Comparison of ENCODE assay signal across 14 cellular contexts in genomic region chr17:1730004-1730344, GRCh38. TPM values are rescaled to one million over a fixed set of nuclear protein-coding genes. Genes with fewer than 3 reads are reported as not detected.
DNase-seq lines count a peak whose midpoint lies in the region; ATAC-seq and TF ChIP-seq lines count a peak whose summit lies in the region.
"Had no signal": no experiment of that assay in that cellular context is flagged by ENCODE, and none has a peak within 500 bp of the region (broad histone marks: within the 10 kb centered on the region; RNA-seq: fewer than 3 reads in every experiment).

No MANE protein-coding gene starts in this region.

- POLR2A ChIA-PET in OCI-LY7 (lab: Charles Lee), result no interaction called here

- CTCF ChIA-PET in OCI-LY7 (lab: Charles Lee; ENCODE audit: unreplicated experiment), result no interaction called here

- no peaks in the 10 kb centered on the region for H3K27me3 Mint-ChIP-seq in activated naive CD4-positive, alpha-beta T cell treated with anti-CD3 and anti-CD28 coated beads, Interleukin-2, amount 50 U/mL, for 24 hours

- ATAC-seq in psoas muscle, result peak; percentile 26 to 54 (median 38)
- ATAC-seq in aorta (ENCODE audit: low FRiP score), result peak; percentile 21
- ATAC-seq in GM18861 (IDR thresholded peaks at IDR 0.05; ENCODE audit: unreplicated experiment), result no peak

- no peak overlapping the region for H3K4me2 ChIP-seq in OCI-LY7 (ENCODE audit: low read length)

- peak overlapping the region; percentile 94 for H3K27ac ChIP-seq in psoas muscle
- no peak overlapping the region for H3K27ac ChIP-seq in aorta (ENCODE audit: low read depth in 1 of 2, low read length in 2 of 2)
- no peak overlapping the region for H3K27ac ChIP-seq in OCI-LY7 (ENCODE audit: low read depth, low read length, poor library complexity, severe bottlenecking)
- H3K27ac ChIP-seq: thoracic aorta had no signal

- no peak overlapping the region for H2AFZ ChIP-seq in OCI-LY7 (ENCODE audit: low read length)

- no peaks in the 10 kb centered on the region for H3K9me2 ChIP-seq in OCI-LY7 (ENCODE audit: insufficient read depth, low read length)

- intact Hi-C loops in psoas muscle (cut with DNase I), result loop anchor here in 1 of 2 donors (2.0 kb wide), 1 partner anchor 33 kb away; the partner anchor contains the start of gene SERPINF1
- intact Hi-C loops in aorta (cut with DNase I), result no loop called here
- intact Hi-C loops in OCI-LY7 (cut with micrococcal nuclease; ENCODE audit: unreplicated experiment), result no loop called here

- H3K4me3 ChIP-seq in fibroblast of the aortic adventitia (ENCODE audit: low read depth, low read length) (peak overlapping the region; percentile 44), psoas muscle (peak overlapping the region; percentile 49), aorta (ENCODE audit: low read length in 2 of 2) (no peak overlapping the region), OCI-LY7 (ENCODE audit: low read depth, low read length, poor library complexity, severe bottlenecking) (no peak overlapping the region)
- H3K4me3 ChIP-seq: thoracic aorta had no signal

- peaks cover 4% of the 10 kb centered on the region for H3K36me3 Mint-ChIP-seq in activated naive CD4-positive, alpha-beta T cell treated with anti-CD3 and anti-CD28 coated beads, Interleukin-2, amount 50 U/mL, for 24 hours

- no peak for TF ChIP-seq CTCF in fibroblast of the aortic adventitia (IDR thresholded peaks at IDR 0.05; ENCODE audit: insufficient read depth, low read length)
- no peak for TF ChIP-seq CTCF in psoas muscle (IDR thresholded peaks at IDR 0.05)
- TF ChIP-seq CTCF in OCI-LY7 (conservative IDR thresholded peaks at IDR 0.05; ENCODE audit: low read length), result no peak

- H3K9me3 Mint-ChIP-seq in activated naive CD4-positive, alpha-beta T cell treated with anti-CD3 and anti-CD28 coated beads, Interleukin-2, amount 50 U/mL, for 24 hours, result no peaks in the 10 kb centered on the region

- WGBS in psoas muscle, 3 donors, result 26 to 49% (median 30%) methylated on average over 8 to 14 of the region's 14 CpGs
- WGBS in aorta, 2 donors, result 84 to 87% methylated on average over 14 of the region's 14 CpGs

- H3K4me1 ChIP-seq in psoas muscle, result peaks cover 55% of the 10 kb centered on the region
- no peaks in the 10 kb centered on the region for H3K4me1 ChIP-seq in aorta (ENCODE audit: control insufficient read depth in 1 of 2, insufficient read depth in 2 of 2, low read length in 2 of 2)
- H3K4me1 ChIP-seq in OCI-LY7 (ENCODE audit: insufficient read depth, low read length, poor library complexity, severe bottlenecking), result peaks cover 7% of the 10 kb centered on the region

- H3K4me1 Mint-ChIP-seq in activated naive CD4-positive, alpha-beta T cell treated with anti-CD3 and anti-CD28 coated beads, Interleukin-2, amount 50 U/mL, for 24 hours, result peaks cover 29% of the 10 kb centered on the region

- no peak overlapping the region for H3K27ac Mint-ChIP-seq in activated naive CD4-positive, alpha-beta T cell treated with anti-CD3 and anti-CD28 coated beads, Interleukin-2, amount 50 U/mL, for 24 hours

- H3K27me3 ChIP-seq in psoas muscle (ENCODE audit: insufficient read depth in 3 of 3, low read length in 2 of 3) (no peaks in the 10 kb centered on the region), aorta (ENCODE audit: control insufficient read depth in 1 of 2, insufficient read depth in 2 of 2, low read length in 1 of 2) (no peaks in the 10 kb centered on the region)

- H3K9me3 ChIP-seq in psoas muscle (no peaks in the 10 kb centered on the region), aorta (ENCODE audit: control insufficient read depth, low read length) (no peaks in the 10 kb centered on the region), OCI-LY7 (ENCODE audit: low read length) (no peaks in the 10 kb centered on the region)
- H3K9me3 ChIP-seq: thoracic aorta had no signal

- H3K36me3 ChIP-seq in psoas muscle (ENCODE audit: insufficient read depth in 1 of 2, low read depth in 1 of 2) (peaks cover 5 to 62% of the 10 kb centered on the region in 2 donors), aorta (ENCODE audit: control insufficient read depth in 1 of 2, insufficient read depth in 2 of 2, low read length in 1 of 2) (peaks cover 0 to 1% of the 10 kb centered on the region in 2 donors), OCI-LY7 (ENCODE audit: insufficient read depth, low read length) (peaks cover 9% of the 10 kb centered on the region; the same call in 1 of the 2 replicates)

- peak overlapping the region; percentile 49 for H3K4me3 Mint-ChIP-seq in activated naive CD4-positive, alpha-beta T cell treated with anti-CD3 and anti-CD28 coated beads, Interleukin-2, amount 50 U/mL, for 24 hours

- no TSS peak for BruUV-seq in OCI-LY7 (replicated peaks; lab: Mats Ljungman, UMichigan)

- H3K79me2 ChIP-seq in OCI-LY7 (ENCODE audit: insufficient read depth, low read depth, low read length), result peaks cover 8% of the 10 kb centered on the region

- H4K20me1 ChIP-seq in OCI-LY7 (ENCODE audit: insufficient read depth, low read length), result no peaks in the 10 kb centered on the region

- DNase-seq in activated naive CD4-positive, alpha-beta T cell treated with anti-CD3 and anti-CD28 coated beads, Interleukin-2, amount 50 U/mL, for 16 hours, result no peak
- no peak for DNase-seq in fibroblast of the aortic adventitia (ENCODE audit: low read depth)
- no peak for DNase-seq in psoas muscle
- no peak for DNase-seq in aorta
- DNase-seq in OCI-LY7 (ENCODE audit: low spot score), result no peak
- no peak for DNase-seq in NCI-H1436 treated with DMSO at 0.1 percent for 48 hours (lab: John Stamatoyannopoulos, UW)
- DNase-seq: activated CD4-positive, CD25-positive, alpha-beta regulatory T cell treated with anti-CD3 and anti-CD28 coated beads, Interleukin-2, amount 50 U/mL, for 72 hours; activated effector memory CD4-positive, alpha-beta T cell treated with Interleukin-2 at 50 U/mL for 16 hours; DMS 273 treated with DMSO at 0.1 percent for 48 hours; retina; SW 1271 had no signal

RNA-seq across cellular contexts. Expression of gene WDR81, which starts 5.5 kb away (rescaled TPM):
- 27.7 and 39.6 TPM in 2 replicates for total RNA-seq in fibroblast of the aortic adventitia (ENCODE audit: low replicate concordance)
- 10 to 100 TPM; 15.1 to 23.7 (median 20.8) TPM for total RNA-seq in psoas muscle
- polyA plus RNA-seq in psoas muscle, result 10 to 100 TPM; 18.1 to 27.9 (median 18.5) TPM
- total RNA-seq in aorta, result 10 to 100 TPM; 16.1 to 27.3 TPM
- 10 to 100 TPM in 1 of 2 donors, 1 to 10 TPM in 1; 3.0 to 13.1 TPM for polyA plus RNA-seq in aorta
- total RNA-seq in OCI-LY7 (2014; rRNA removed; shearing (Covaris generic)), result 12.2 and 19.1 TPM in 2 replicates
- 23.5 and 24.4 TPM in 2 replicates for total RNA-seq in OCI-LY7 (2022)

RNA-seq across cellular contexts. Expression of gene SERPINF2, which starts 12.7 kb away (rescaled TPM):
- total RNA-seq in fibroblast of the aortic adventitia (ENCODE audit: low replicate concordance), result 0.18 and 1.3 TPM in 2 replicates
- total RNA-seq in psoas muscle, result 1 to 10 TPM in 2 of 4 donors, under 1 TPM in 2; 0.74 to 4.0 (median 2.2) TPM
- 1 to 10 TPM; 2.4 to 3.9 (median 3.7) TPM for polyA plus RNA-seq in psoas muscle
- total RNA-seq in aorta, result 10 to 100 TPM; 14.9 to 15.1 TPM
- 1 to 10 TPM in 1 of 2 donors, under 1 TPM in 1; 0.13 to 1.0 TPM for polyA plus RNA-seq in aorta
- total RNA-seq in OCI-LY7 (2014; rRNA removed; shearing (Covaris generic)), result 0.38 and 0.93 TPM in 2 replicates
- 0.76 and 1.0 TPM in 2 replicates for total RNA-seq in OCI-LY7 (2022)

RNA-seq across cellular contexts. Expression of gene TLCD2, which starts 19.8 kb away (rescaled TPM):
- 4.5 and 10.1 TPM in 2 replicates for total RNA-seq in fibroblast of the aortic adventitia (ENCODE audit: low replicate concordance)
- total RNA-seq in psoas muscle, result 1 to 10 TPM; 1.6 to 2.9 (median 1.9) TPM
- polyA plus RNA-seq in psoas muscle, result 1 to 10 TPM; 1.1 to 1.4 (median 1.1) TPM
- total RNA-seq in aorta, result 1 to 10 TPM; 9.5 to 10.0 TPM
- polyA plus RNA-seq in aorta, result 1 to 10 TPM; 2.7 to 3.5 TPM
- not detected in 2 replicates for total RNA-seq in OCI-LY7 (2014; rRNA removed; shearing (Covaris generic))
- not detected in 2 replicates for total RNA-seq in OCI-LY7 (2022)

RNA-seq across cellular contexts. Expression of gene SERPINF1, which starts 31.9 kb away (rescaled TPM):
- total RNA-seq in fibroblast of the aortic adventitia (ENCODE audit: low replicate concordance), result 161 and 450 TPM in 2 replicates
- 100 to 1,000 TPM; 300 to 485 (median 454) TPM for total RNA-seq in psoas muscle
- 100 to 1,000 TPM; 236 to 500 (median 365) TPM for polyA plus RNA-seq in psoas muscle
- total RNA-seq in aorta, result 100 to 1,000 TPM; 378 to 941 TPM
- polyA plus RNA-seq in aorta, result 10 to 100 TPM in 1 of 2 donors, 1 to 10 TPM in 1; 5.3 to 48.1 TPM
- total RNA-seq in OCI-LY7 (2014; rRNA removed; shearing (Covaris generic)), result not detected in 2 replicates
- total RNA-seq in OCI-LY7 (2022), result not detected in 2 replicates

RNA-seq across cellular contexts. Expression of gene PRPF8, which starts 45.3 kb away (rescaled TPM):
- total RNA-seq in fibroblast of the aortic adventitia (ENCODE audit: low replicate concordance), result 59.7 and 138 TPM in 2 replicates
- total RNA-seq in psoas muscle, result 100 to 1,000 TPM; 218 to 305 (median 223) TPM
- 100 to 1,000 TPM in 1 of 3 donors, 10 to 100 TPM in 2; 84.8 to 138 (median 90.2) TPM for polyA plus RNA-seq in psoas muscle
- total RNA-seq in aorta, result 100 to 1,000 TPM; 183 to 235 TPM
- 10 to 100 TPM; 14.7 to 88.9 TPM for polyA plus RNA-seq in aorta
- 108 and 162 TPM in 2 replicates for total RNA-seq in OCI-LY7 (2014; rRNA removed; shearing (Covaris generic))
- total RNA-seq in OCI-LY7 (2022), result 404 and 427 TPM in 2 replicates

Comparison
In these comparisons a context has a peak if more than half of its experiments do, and no peak if none do; other contexts are left out.
1. H3K4me3 ChIP-seq: peak in fibroblast of the aortic adventitia (single experiment) and psoas muscle (single experiment); none in aorta (0 of 2) and OCI-LY7 (single experiment).